Comparison of ENCODE assay signal across 19 cellular contexts in genomic region chr7:11243739-11244138, GRCh38.
DNase-seq lines count a peak whose midpoint lies in the region; ATAC-seq, FAIRE-seq and TF ChIP-seq lines count a peak whose summit lies in the region.
"Had no signal": no experiment of that assay in that cellular context is flagged by ENCODE, and none has a peak within 500 bp of the region (broad histone marks: within the 10 kb centered on the region; RNA-seq: fewer than 3 reads in every experiment).

No MANE protein-coding gene starts in this region.

- POLR2A ChIA-PET in A549 (lab: Yijun Ruan, JAX) (interaction anchor here (0.7 kb wide), 1 partner anchor 269 kb away, joined by 4 read pairs; no protein-coding TSS in a partner anchor), SK-N-SH (lab: Yijun Ruan, JAX) (no interaction called here)
- POLR2A ChIA-PET in CD4-positive, alpha-beta T cell (lab: Charles Lee) = no interaction called here

- no peaks in the 10 kb centered on the region for H3K79me2 ChIP-seq in GM23338 (replicated peaks; ENCODE audit: insufficient read depth)
- H3K79me2 ChIP-seq in SK-N-SH (ENCODE audit: insufficient read depth) = no peaks in the 10 kb centered on the region

- no peaks in the 10 kb centered on the region for H3K9me2 ChIP-seq in GM23338 (ENCODE audit: insufficient read depth)
- H3K9me2 ChIP-seq in SK-N-SH = no peaks in the 10 kb centered on the region

- H3F3A ChIP-seq in GM23338 (replicated peaks; ENCODE audit: low read depth) (no peaks in the 10 kb centered on the region), SK-N-SH (replicated peaks; ENCODE audit: insufficient read depth) (no peaks in the 10 kb centered on the region)

- H3K4me2 ChIP-seq in A549 (no peak overlapping the region), GM23338 (no peak overlapping the region), SK-N-SH (no peak overlapping the region)

- no peaks in the 10 kb centered on the region for H3K27me3 ChIP-seq in GM23338 (ENCODE audit: insufficient read depth)
- H3K27me3 ChIP-seq in SK-N-SH (ENCODE audit: insufficient read depth) = no peaks in the 10 kb centered on the region
- no peaks in the 10 kb centered on the region for H3K27me3 ChIP-seq in CD4-positive, alpha-beta T cell (ENCODE audit: control insufficient read depth, insufficient read depth, low read length)

- H3K9ac ChIP-seq in SK-N-SH = no peak overlapping the region

- TF ChIP-seq RAD21 in A549 (conservative IDR thresholded peaks at IDR 0.05 in 1 of 2, IDR thresholded peaks at IDR 0.05 in 1 of 2) = no peak
- TF ChIP-seq RAD21 in SK-N-SH (IDR thresholded peaks at IDR 0.05; ENCODE audit: low read length) = no peak

- no peak for ATAC-seq in A549
- no peak for ATAC-seq in GM23338
- no peak for ATAC-seq in GM18870 (IDR thresholded peaks at IDR 0.05; ENCODE audit: unreplicated experiment)
- ATAC-seq in CD4-positive, alpha-beta T cell (ENCODE audit: poor library complexity) = no peak
- ATAC-seq: CD8-positive, alpha-beta T cell; GM12878 had no signal

- peaks cover 8% of the 10 kb centered on the region for H3K4me1 Mint-ChIP-seq in GM23338
- no peaks in the 10 kb centered on the region for H3K4me1 Mint-ChIP-seq in CD4-positive, alpha-beta T cell (ENCODE audit: low read depth)

- no peak overlapping the region for H3K4me3 Mint-ChIP-seq in GM23338
- H3K4me3 Mint-ChIP-seq in CD4-positive, alpha-beta T cell = no peak overlapping the region
- H3K4me3 Mint-ChIP-seq: CD8-positive, alpha-beta T cell; HFFc6 had no signal

- H3K36me3 ChIP-seq in GM23338 (ENCODE audit: insufficient read depth) (no peaks in the 10 kb centered on the region), SK-N-SH (replicated peaks in 1 of 2; ENCODE audit: control insufficient read depth in 1 of 2, insufficient read depth in 2 of 2, low read length in 1 of 2) (no peaks in the 10 kb centered on the region)
- H3K36me3 ChIP-seq: HAP-1 had no signal

- no peaks in the 10 kb centered on the region for H3K9me3 Mint-ChIP-seq in GM23338
- H3K9me3 Mint-ChIP-seq in CD4-positive, alpha-beta T cell = no peaks in the 10 kb centered on the region
- H3K9me3 Mint-ChIP-seq: CD8-positive, alpha-beta T cell had no signal

- H3K27me3 Mint-ChIP-seq in GM23338 (ENCODE audit: insufficient read depth, low read depth, poor library complexity) = peaks cover 3% of the 10 kb centered on the region
- H3K27me3 Mint-ChIP-seq in CD4-positive, alpha-beta T cell = no peaks in the 10 kb centered on the region

- no peaks in the 10 kb centered on the region for H3K36me3 Mint-ChIP-seq in GM23338 (ENCODE audit: low read depth)
- no peaks in the 10 kb centered on the region for H3K36me3 Mint-ChIP-seq in CD4-positive, alpha-beta T cell (ENCODE audit: low read depth)
- H3K36me3 Mint-ChIP-seq: CD8-positive, alpha-beta T cell had no signal

- DNase-seq in A549 (ENCODE audit: low read depth in 1 of 2, low spot score in 1 of 2) = no peak
- DNase-seq in GM23338 (ENCODE audit: low spot score) = no peak
- DNase-seq in SK-N-SH = peak; percentile 24
- no peak for DNase-seq in activated CD8-positive, alpha-beta memory T cell treated with anti-CD3 and anti-CD28 coated beads for 24 hours
- DNase-seq in CD4-positive, alpha-beta T cell = no peak
- DNase-seq: 8988T; C1 segment of cervical spinal cord; Caco-2; CD8-positive, alpha-beta T cell; DMS 273 treated with DMSO at 0.1 percent for 48 hours; DMS79; EL; GDM1; GOT3; HFFc6 had no signal

- H3K27ac ChIP-seq in A549 = no peak overlapping the region
- no peak overlapping the region for H3K27ac ChIP-seq in GM23338 (ENCODE audit: low read depth)
- peak overlapping the region in 1 of 2 experiments; percentile 19; a peak in 1 of 4 replicates for H3K27ac ChIP-seq in SK-N-SH (ENCODE audit: low read depth in 2 of 2, low read length in 1 of 2)
- no peak overlapping the region for H3K27ac ChIP-seq in CD4-positive, alpha-beta T cell (ENCODE audit: low read depth, low read length)

- H3K27ac Mint-ChIP-seq in GM23338 = no peak overlapping the region
- no peak overlapping the region for H3K27ac Mint-ChIP-seq in CD4-positive, alpha-beta T cell
- H3K27ac Mint-ChIP-seq: CD8-positive, alpha-beta T cell; HFFc6 had no signal

- H3K9me3 ChIP-seq in A549 (no peaks in the 10 kb centered on the region), SK-N-SH (no peaks in the 10 kb centered on the region)
- no peaks in the 10 kb centered on the region for H3K9me3 ChIP-seq in CD4-positive, alpha-beta T cell (ENCODE audit: control insufficient read depth, low read length)
- H3K9me3 ChIP-seq: Caco-2, HAP-1 had no signal

- H4K20me1 ChIP-seq in GM23338 (replicated peaks; ENCODE audit: insufficient read depth) (no peaks in the 10 kb centered on the region), SK-N-SH (ENCODE audit: insufficient read depth) (no peaks in the 10 kb centered on the region)

- no peak overlapping the region for H3K4me3 ChIP-seq in A549
- H3K4me3 ChIP-seq in GM23338 = no peak overlapping the region
- H3K4me3 ChIP-seq in SK-N-SH (ENCODE audit: low read depth in 2 of 2, low read length in 1 of 2) = no peak overlapping the region
- H3K4me3 ChIP-seq: GM12878, HAP-1 had no signal

- TF ChIP-seq EP300 in A549 (IDR thresholded peaks at IDR 0.05) (no peak), SK-N-SH (IDR thresholded peaks at IDR 0.05; ENCODE audit: borderline replicate concordance in 1 of 2, low read depth in 1 of 2, low read length in 1 of 2) (peak in 1 of 2 experiments; percentile 43; a peak in 1 of 4 replicates)

- FAIRE-seq in A549 (lab: Jason Lieb, UNC) = peak; percentile 23
- FAIRE-seq: GM12878, H54 had no signal

- 37% methylated on average over 3 of the region's 3 CpGs for WGBS in A549 (ENCODE audit: missing lambda C conversion rate)
- WGBS in SK-N-SH (ENCODE audit: low lambda C conversion rate) = 49% methylated on average over 3 of the region's 3 CpGs

- no peak for TF ChIP-seq CTCF in A549 (IDR thresholded peaks at IDR 0.05)
- TF ChIP-seq CTCF in GM23338 (conservative IDR thresholded peaks at IDR 0.05; ENCODE audit: low read depth in 2 of 2) = no peak
- TF ChIP-seq CTCF in SK-N-SH (IDR thresholded peaks at IDR 0.05) = no peak
- no peak for TF ChIP-seq CTCF in CD4-positive, alpha-beta T cell (IDR thresholded peaks at IDR 0.05)

- CTCF ChIA-PET in A549 (lab: Yijun Ruan, JAX) = interaction anchor here (1.1 kb wide), 1 partner anchor 30 kb away, joined by 3 read pairs; no protein-coding TSS in a partner anchor
- CTCF ChIA-PET in SK-N-SH (lab: Yijun Ruan, JAX) = interaction anchor here (1.0 to 3.2 kb wide), 7 partner anchors 15 to 100 kb away, joined by 3 to 17 read pairs (median 5); no protein-coding TSS in a partner anchor
- CTCF ChIA-PET in CD4-positive, alpha-beta T cell (lab: Charles Lee) = no interaction called here

- no peak for TF ChIP-seq POLR2A in A549 (IDR thresholded peaks at IDR 0.05; ENCODE audit: low read length)

- H2AFZ ChIP-seq in GM23338 = 0 out of 2 replicates have a peak overlapping the region, but pooled peaks have one; percentile 43
- no peak overlapping the region for H2AFZ ChIP-seq in SK-N-SH (ENCODE audit: low read depth)

- H3K4me1 ChIP-seq in A549 = no peaks in the 10 kb centered on the region
- peaks cover 13% of the 10 kb centered on the region for H3K4me1 ChIP-seq in GM23338 (ENCODE audit: insufficient read depth)
- H3K4me1 ChIP-seq in SK-N-SH (ENCODE audit: control insufficient read depth in 1 of 2, insufficient read depth in 2 of 2, low read depth in 1 of 2, low read length in 1 of 2) = peaks cover 0 to 3% of the 10 kb centered on the region in 2 experiments; a peak in 2 of 4 replicates

- intact Hi-C loops in CD4-positive, alpha-beta T cell (cut with DNase I, micrococcal nuclease) = no loop called here

TF ChIP-seq in A549, 52 proteins besides CTCF, POLR2A, EP300 and RAD21 (continues in another document):
- TF ChIP-seq SREBF2 (IDR thresholded peaks at IDR 0.05) (no peak), HEYL (CRISPR knock-in tag; IDR thresholded peaks at IDR 0.05) (no peak), ESRRA (IDR thresholded peaks at IDR 0.05; ENCODE audit: borderline replicate concordance, low read length) (no peak), MAFK (IDR thresholded peaks at IDR 0.05; ENCODE audit: partially characterized antibody) (no peak), NR3C1 (IDR thresholded peaks at IDR 0.05) (no peak), NPAS2 (CRISPR knock-in tag; IDR thresholded peaks at IDR 0.05; ENCODE audit: borderline replicate concordance) (no peak), JUNB (IDR thresholded peaks at IDR 0.05) (no peak), MYC (IDR thresholded peaks at IDR 0.05; ENCODE audit: borderline replicate concordance, low read length) (no peak)

TF ChIP-seq in GM23338, 12 proteins besides CTCF, POLR2A, EP300 and RAD21 (continues in another document):
- TF ChIP-seq ZNF114 (CRISPR knock-in tag; IDR thresholded peaks at IDR 0.05) = no peak
- no peak for TF ChIP-seq JUNB (IDR thresholded peaks at IDR 0.05; ENCODE audit: unreplicated experiment)
- TF ChIP-seq ZNF331 (CRISPR knock-in tag; IDR thresholded peaks at IDR 0.05; ENCODE audit: low read depth) = no peak
- no peak for TF ChIP-seq EZH2phosphoT487 (IDR thresholded peaks at IDR 0.05; ENCODE audit: unreplicated experiment)
- TF ChIP-seq POLR2AphosphoS5 (IDR thresholded peaks at IDR 0.05; ENCODE audit: low read depth) = no peak
- TF ChIP-seq EZH2 (IDR thresholded peaks at IDR 0.05; ENCODE audit: low read depth, unreplicated experiment) = no peak
- TF ChIP-seq STAT1 (IDR thresholded peaks at IDR 0.05; ENCODE audit: unreplicated experiment) = no peak

TF ChIP-seq in SK-N-SH, 30 proteins besides CTCF, POLR2A, EP300 and RAD21:
- TF ChIP-seq GATA2 (CRISPR knock-in tag; IDR thresholded peaks at IDR 0.05) (peak; percentile 73), RCOR1 (IDR thresholded peaks at IDR 0.05; ENCODE audit: low read length) (peak; percentile 77; the same call in 1 of the 2 replicates), ELF1 (IDR thresholded peaks at IDR 0.05) (no peak), CHD2 (IDR thresholded peaks at IDR 0.05; ENCODE audit: low read length, partially characterized antibody) (peak; percentile 38), MXI1 (IDR thresholded peaks at IDR 0.05; ENCODE audit: low read depth, low read length) (no peak), MEF2A (IDR thresholded peaks at IDR 0.05; ENCODE audit: borderline replicate concordance, low read depth) (no peak), TAF1 (IDR thresholded peaks at IDR 0.05; ENCODE audit: borderline replicate concordance, low read depth, low read length) (no peak)
- TF ChIP-seq, protein P1, sequence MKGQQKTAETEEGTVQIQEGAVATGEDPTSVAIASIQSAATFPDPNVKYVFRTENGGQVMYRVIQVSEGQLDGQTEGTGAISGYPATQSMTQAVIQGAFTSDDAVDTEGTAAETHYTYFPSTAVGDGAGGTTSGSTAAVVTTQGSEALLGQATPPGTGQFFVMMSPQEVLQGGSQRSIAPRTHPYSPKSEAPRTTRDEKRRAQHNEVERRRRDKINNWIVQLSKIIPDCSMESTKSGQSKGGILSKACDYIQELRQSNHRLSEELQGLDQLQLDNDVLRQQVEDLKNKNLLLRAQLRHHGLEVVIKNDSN (IDR thresholded peaks at IDR 0.05; ENCODE audit: borderline replicate concordance, low read depth) = no peak

Comparison
In these comparisons a context has a peak if more than half of its experiments do, and no peak if none do; other contexts are left out.
1. Of the 12 proteins assayed by ChIP-seq in both A549 and SK-N-SH: peak only in A549: none; only in SK-N-SH: CHD2 and RCOR1; in both: none; in neither: 9; mixed calls (peak in some experiments, not most) for 1.